21 cellular contexts compared by ENCODE assay signal in the genomic region with DNA sequence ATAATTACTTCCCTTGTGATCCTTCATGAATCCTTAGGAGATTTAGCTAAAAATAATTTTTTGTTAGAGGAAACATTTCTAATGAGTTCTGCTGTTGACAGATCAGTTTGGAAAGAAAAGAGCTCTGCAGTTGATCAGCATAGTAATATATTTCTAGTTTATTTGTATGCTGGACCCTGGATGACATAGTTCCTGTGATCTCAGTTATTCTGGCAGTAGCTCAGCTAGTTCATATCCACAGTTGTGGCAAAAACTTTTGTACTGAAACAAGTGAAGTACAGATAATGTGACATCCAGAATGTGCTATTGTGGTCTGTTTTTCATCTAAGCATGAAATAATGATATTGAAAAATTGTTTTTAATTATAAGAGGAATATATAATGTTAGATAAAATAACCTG. TPM values are rescaled to one million over a fixed set of nuclear protein-coding genes. Genes with fewer than 3 reads are reported as not detected.
DNase-seq lines count a peak whose midpoint lies in the region; TF ChIP-seq lines count a peak whose summit lies in the region.
"Had no signal": no experiment of that assay in that cellular context is flagged by ENCODE, and none has a peak within 500 bp of the region (broad histone marks: within the 10 kb centered on the region; RNA-seq: fewer than 3 reads in every experiment).

No MANE protein-coding gene starts in this region.

- H3K36me3 ChIP-seq in GM23248 (ENCODE audit: low read depth) (no peaks in the 10 kb centered on the region; the same call in 1 of the 2 replicates), trophoblast cell (ENCODE audit: control insufficient read depth in 1 of 2, insufficient read depth in 2 of 2, low read length in 2 of 2) (no peaks in the 10 kb centered on the region)
- H3K36me3 ChIP-seq: left lung, right lobe of liver, tibial nerve had no signal

- H3K4ac ChIP-seq in trophoblast cell (ENCODE audit: low read depth, low read length) = no peak overlapping the region

- H3K9ac ChIP-seq in GM23248 (no peak overlapping the region), trophoblast cell (ENCODE audit: low read length) (no peak overlapping the region)

- H3K79me1 ChIP-seq in trophoblast cell (ENCODE audit: low read length) = no peaks in the 10 kb centered on the region

- H2BK12ac ChIP-seq in trophoblast cell (ENCODE audit: low read length) = no peak overlapping the region

- 0 out of 2 replicates have a peak, but pooled peaks cover 7% of the 10 kb centered on the region for H3K4me1 ChIP-seq in GM23248 (ENCODE audit: insufficient read depth)
- no peaks in the 10 kb centered on the region for H3K4me1 ChIP-seq in trophoblast cell (ENCODE audit: control insufficient read depth in 1 of 2, insufficient read depth in 2 of 2, low read length in 2 of 2)
- H3K4me1 ChIP-seq: left lung, right lobe of liver, SJCRH30 had no signal

- H3K4me2 ChIP-seq in GM23248 (ENCODE audit: unreplicated experiment) (no peak overlapping the region), trophoblast cell (ENCODE audit: low read length) (no peak overlapping the region)

- H3K79me2 ChIP-seq in GM23248 (ENCODE audit: insufficient read depth) (peaks cover 99% of the 10 kb centered on the region), trophoblast cell (ENCODE audit: control insufficient read depth, insufficient read depth, low read length, poor library complexity) (no peaks in the 10 kb centered on the region)

- H3K23ac ChIP-seq in trophoblast cell (ENCODE audit: low read length) = no peak overlapping the region

- no peak overlapping the region for H3K14ac ChIP-seq in trophoblast cell (ENCODE audit: low read length)

- in situ Hi-C loops in GM23248 (cut with MboI) = no loop called here
- in situ Hi-C loops in astrocyte of the cerebellum (cut with HindIII; ENCODE audit: low sequenced_read_pairs) = no loop called here

- TF ChIP-seq CTCF in astrocyte of the cerebellum (IDR thresholded peaks at IDR 0.05; ENCODE audit: low read depth, low read length, missing control alignments) = no peak
- TF ChIP-seq CTCF in fibroblast of mammary gland (conservative IDR thresholded peaks at IDR 0.05; ENCODE audit: control insufficient read depth, insufficient read depth, low read depth, low read length) = no peak

- H3K18ac ChIP-seq in trophoblast cell (ENCODE audit: low read length) = no peak overlapping the region

- H2AFZ ChIP-seq in GM23248 (no peak overlapping the region), trophoblast cell (ENCODE audit: insufficient read depth, low read length, poor library complexity) (no peak overlapping the region)

- H4K8ac ChIP-seq in trophoblast cell (ENCODE audit: low read depth, low read length) = no peak overlapping the region

- H3K27ac ChIP-seq in GM23248 = no peak overlapping the region
- H3K27ac ChIP-seq in trophoblast cell (ENCODE audit: low read depth, low read length) = no peak overlapping the region
- H3K27ac ChIP-seq: left lung, right lobe of liver, SJCRH30 had no signal

- H3K9me2 ChIP-seq in GM23248 (ENCODE audit: insufficient read depth) = no peaks in the 10 kb centered on the region

- H3F3A ChIP-seq in GM23248 (ENCODE audit: insufficient read depth) = 0 out of 2 replicates have a peak, but pooled peaks cover 6% of the 10 kb centered on the region

- H3K4me3 ChIP-seq in GM23248 = no peak overlapping the region
- H3K4me3 ChIP-seq in astrocyte of the cerebellum (ENCODE audit: low read depth, low read length) = no peak overlapping the region
- H3K4me3 ChIP-seq in fibroblast of mammary gland (ENCODE audit: control insufficient read depth, low read depth, low read length) = no peak overlapping the region
- H3K4me3 ChIP-seq in trophoblast cell (ENCODE audit: low read depth, low read length) = no peak overlapping the region
- H3K4me3 ChIP-seq: left lung, right lobe of liver, SJCRH30, tibial nerve had no signal

- no peak overlapping the region for H4K12ac ChIP-seq in trophoblast cell (ENCODE audit: low read depth, low read length)

- H4K91ac ChIP-seq in trophoblast cell (ENCODE audit: low read depth, low read length) = no peak overlapping the region

- 0 out of 2 replicates have a peak, but pooled peaks cover 5% of the 10 kb centered on the region for H4K20me1 ChIP-seq in GM23248 (ENCODE audit: insufficient read depth)

- no peak overlapping the region for H2BK120ac ChIP-seq in trophoblast cell (ENCODE audit: insufficient read depth, low read length, poor library complexity)

- DNase-seq in GM23248 (peak; percentile 42), astrocyte of the cerebellum (ENCODE audit: low read depth) (peak; percentile 23), fibroblast of mammary gland (ENCODE audit: low read depth) (peak; percentile 34), non-pigmented ciliary epithelial cell (ENCODE audit: low read depth) (peak; percentile 3), NCI-H82 treated with DMSO at 0.1 percent for 48 hours (lab: John Stamatoyannopoulos, UW; ENCODE audit: unreplicated experiment) (no peak), trophoblast cell (no peak), NOMO-1 (lab: John Stamatoyannopoulos, UW; ENCODE audit: unreplicated experiment in 2 of 2) (no peak)
- DNase-seq in stimulated activated CD4-positive, alpha-beta T cell treated with anti-CD3 and anti-CD28 coated beads, Interleukin-4, amount 100 ng/mL, for 24 hours = no peak
- DNase-seq: activated CD8-positive, alpha-beta T cell treated with anti-CD3 and anti-CD28 coated beads, Interleukin-2, amount 10 ng/mL, durations not matched to agents 7 days and 5 days; activated naive CD4-positive, alpha-beta T cell treated with anti-CD3 and anti-CD28 coated beads, Interleukin-2, amount 50 U/mL, for 16 hours; activated T-cell treated with anti-CD3 and anti-CD28 coated beads, Interleukin-2, amount 50 U/mL, for 4 hours; DMS79 treated with DMSO at 0.1 percent for 48 hours; KG1; left lung; NCI-H2081 treated with DMSO at 0.1 percent for 48 hours; NCI-H510A treated with DMSO at 0.1 percent for 48 hours; right lobe of liver; SJCRH30; stimulated activated naive B cell treated with anti-CD40 and anti-IgM and Interleukin-4, amounts not matched to agents 10 μg/mL and 1 μg/mL and 100 μg/mL, for 72 hours; T-helper 2 cell had no signal

- H2AK5ac ChIP-seq in trophoblast cell (ENCODE audit: low read length) = no peak overlapping the region

- H3K27me3 ChIP-seq in GM23248 (replicated peaks; ENCODE audit: insufficient read depth) (no peaks in the 10 kb centered on the region), trophoblast cell (ENCODE audit: insufficient read depth, low read length) (no peaks in the 10 kb centered on the region)
- H3K27me3 ChIP-seq: left lung, right lobe of liver, SJCRH30, tibial nerve had no signal

- H3K9me3 ChIP-seq in GM23248 (ENCODE audit: low read depth) (no peaks in the 10 kb centered on the region), trophoblast cell (ENCODE audit: insufficient read depth, low read depth, low read length) (no peaks in the 10 kb centered on the region)
- H3K9me3 ChIP-seq: left lung, right lobe of liver, SJCRH30, tibial nerve had no signal

- H2BK5ac ChIP-seq in trophoblast cell (ENCODE audit: low read depth, low read length, poor library complexity) = no peak overlapping the region

RNA-seq across cellular contexts. Expression of a gene that starts 33.7 kb away (rescaled TPM):
- total RNA-seq in GM23248 (2014; rRNA removed; shearing (Covaris generic)) = 28.0 and 30.1 TPM in 2 replicates
- 82.8 and 88.3 TPM in 2 replicates for polyA plus RNA-seq in GM23248 (2016; fragmentation: Nextera tagmentation; extraction: Ambion mirVana)
- 40.3 and 46.5 TPM in 2 replicates for polyA plus RNA-seq in trophoblast cell (2013)

Comparison
In these comparisons a context has a peak if more than half of its experiments do, and no peak if none do; other contexts are left out.
1. DNase-seq: peak in GM23248 (single experiment), astrocyte of the cerebellum (single experiment), fibroblast of mammary gland (single experiment) and non-pigmented ciliary epithelial cell (single experiment); none in NCI-H82 treated with DMSO at 0.1 percent for 48 hours (single experiment), stimulated activated CD4-positive, alpha-beta T cell treated with anti-CD3 and anti-CD28 coated beads, Interleukin-4, amount 100 ng/mL, for 24 hours (single experiment), trophoblast cell (0 of 2) and NOMO-1 (0 of 2).